In genomic region chrX:53831662-53832635, GRCh38 we compare ENCODE assay signal across 8 cellular contexts.
A peak's percentile ranks its signal among the peaks of the same experiment; 100 is the strongest.
DNase-seq lines count a peak whose midpoint lies in the region; ATAC-seq and TF ChIP-seq lines count a peak whose summit lies in the region.

No MANE protein-coding gene starts in this region.

- DNase-seq in NCI-H2107 treated with DMSO at 0.1 percent for 48 hours (lab: John Stamatoyannopoulos, UW; ENCODE audit: unreplicated experiment): peak; percentile 45
- no peak for DNase-seq in NCI-H2107 (lab: John Stamatoyannopoulos, UW)
- peak; percentile 28 for DNase-seq in HCT116 (ENCODE audit: low read depth, low spot score)
- DNase-seq in NCI-H226: peak; percentile 11
- peak; percentile 51 for DNase-seq in activated CD8-positive, alpha-beta T cell treated with anti-CD3 and anti-CD28 coated beads, Interleukin-2, amount 10 ng/mL, durations not matched to agents 7 days and 5 days
- DNase-seq in fibroblast of gingiva (ENCODE audit: low read depth): peak; percentile 1
- DNase-seq in renal cortical epithelial cell (ENCODE audit: low read depth): peak; percentile 23
- DNase-seq in ovary: no peak

- no peaks in the 10 kb centered on the region for H3K36me3 Mint-ChIP-seq in activated CD8-positive, alpha-beta T cell treated with anti-CD3 and anti-CD28 coated beads, Interleukin-2, amount 10 ng/mL, durations not matched to agents 7 days and 5 days (ENCODE audit: low read depth)

- RAD21 ChIA-PET in HCT116 (lab: Charles Lee; ENCODE audit: low non-redundant PET in 1 of 2, low total read pairs in 2 of 2, uncharacterized antibody in 2 of 2, unreplicated experiment in 2 of 2): no interaction called here

- POLR2A ChIA-PET in HCT116 (lab: Charles Lee): interaction anchor here (1.6 kb wide), 1 partner anchor 145 kb away, joined by 3 read pairs; the partner anchor contains the start of gene HUWE1
- POLR2A ChIA-PET in activated CD8-positive, alpha-beta T cell treated with anti-CD3 and anti-CD28 coated beads, Interleukin-2, amount 10 ng/mL, durations not matched to agents 7 days and 5 days (lab: Charles Lee): no interaction called here

- H3K9me3 Mint-ChIP-seq in activated CD8-positive, alpha-beta T cell treated with anti-CD3 and anti-CD28 coated beads, Interleukin-2, amount 10 ng/mL, durations not matched to agents 7 days and 5 days (ENCODE audit: insufficient read depth): peaks cover 6% of the 10 kb centered on the region

- no peak overlapping the region for H3K4me3 Mint-ChIP-seq in activated CD8-positive, alpha-beta T cell treated with anti-CD3 and anti-CD28 coated beads, Interleukin-2, amount 10 ng/mL, durations not matched to agents 7 days and 5 days

- H2AFZ ChIP-seq in HCT116 (ENCODE audit: low read depth, low read length, poor library complexity, severe bottlenecking): peak overlapping the region; percentile 2

- 46 to 50% (median 49%) methylated on average over 8 of the region's 8 CpGs for WGBS in ovary, 3 donors

- peak; percentile 70 for TF ChIP-seq RAD21 in HCT116 (IDR thresholded peaks at IDR 0.05; ENCODE audit: low read depth)

- BruUV-seq in HCT116 (replicated peaks; lab: Mats Ljungman, UMichigan): no TSS peak

- CTCF ChIA-PET in HCT116 (lab: Charles Lee): no interaction called here
- CTCF ChIA-PET in activated CD8-positive, alpha-beta T cell treated with anti-CD3 and anti-CD28 coated beads, Interleukin-2, amount 10 ng/mL, durations not matched to agents 7 days and 5 days (lab: Charles Lee): interaction anchor here (0.6 to 1.4 kb wide), 5 partner anchors 98 to 153 kb away, joined by 3 to 7 read pairs (median 3); partner anchors contain the start of gene HUWE1

- no peak overlapping the region for H3K9ac ChIP-seq in HCT116 (ENCODE audit: low read length)

- intact Hi-C loops in HCT116 (cut with micrococcal nuclease): loop anchor here (2.0 kb wide), 1 partner anchor 147 kb away; no protein-coding TSS in a partner anchor
- intact Hi-C loops in ovary (cut with DNase I): no loop called here

- H3K9me2 ChIP-seq in HCT116 (ENCODE audit: insufficient read depth): no peaks in the 10 kb centered on the region

- H3K27me3 ChIP-seq in HCT116 (ENCODE audit: insufficient read depth, low read length) (no peaks in the 10 kb centered on the region), ovary (no peaks in the 10 kb centered on the region)

- peak overlapping the region; percentile 51 for H3K4me2 ChIP-seq in HCT116 (ENCODE audit: low read length)

- peaks cover 6% of the 10 kb centered on the region for H3K4me1 Mint-ChIP-seq in activated CD8-positive, alpha-beta T cell treated with anti-CD3 and anti-CD28 coated beads, Interleukin-2, amount 10 ng/mL, durations not matched to agents 7 days and 5 days (ENCODE audit: low read depth)

- TF ChIP-seq CTCF in HCT116 (IDR thresholded peaks at IDR 0.05 in 2 of 3, conservative IDR thresholded peaks at IDR 0.05 in 1 of 3; ENCODE audit: borderline replicate concordance in 1 of 3, insufficient read depth in 1 of 3, low read depth in 2 of 3, low read length in 2 of 3): peak; percentile 40 to 62 (median 50); a peak in 5 of 6 replicates
- no peak for TF ChIP-seq CTCF in ovary (IDR thresholded peaks at IDR 0.05)

- TF ChIP-seq EP300 in ovary (IDR thresholded peaks at IDR 0.05): no peak

- H3K4me3 ChIP-seq in HCT116 (replicated peaks in 1 of 2; ENCODE audit: low read depth in 1 of 2, low read length in 2 of 2): no peak overlapping the region
- no peak overlapping the region for H3K4me3 ChIP-seq in ovary

- H3K27ac Mint-ChIP-seq in activated CD8-positive, alpha-beta T cell treated with anti-CD3 and anti-CD28 coated beads, Interleukin-2, amount 10 ng/mL, durations not matched to agents 7 days and 5 days: no peak overlapping the region

- H3K9me3 ChIP-seq in HCT116 (ENCODE audit: control insufficient read depth in 1 of 2, insufficient read depth in 1 of 2, low read depth in 1 of 2, low read length in 2 of 2): no peaks in the 10 kb centered on the region
- no peaks in the 10 kb centered on the region for H3K9me3 ChIP-seq in ovary

- TF ChIP-seq POLR2A in HCT116 (IDR thresholded peaks at IDR 0.05; ENCODE audit: borderline replicate concordance, extremely low read depth, insufficient read depth, insufficient read length) (no peak), ovary (IDR thresholded peaks at IDR 0.05) (no peak)

- no peak overlapping the region for H3K27ac ChIP-seq in HCT116 (ENCODE audit: low read depth, low read length)
- no peak overlapping the region for H3K27ac ChIP-seq in ovary

- no peaks in the 10 kb centered on the region for H3K36me3 ChIP-seq in HCT116 (ENCODE audit: control insufficient read depth in 1 of 2, insufficient read depth in 2 of 2, low read length in 2 of 2)
- H3K36me3 ChIP-seq in ovary: no peaks in the 10 kb centered on the region

- H3K4me1 ChIP-seq in HCT116 (ENCODE audit: control insufficient read depth in 1 of 2, insufficient read depth in 2 of 2, low read length in 2 of 2) (no peaks in the 10 kb centered on the region), ovary (ENCODE audit: insufficient read depth) (no peaks in the 10 kb centered on the region)

- no peaks in the 10 kb centered on the region for H4K20me1 ChIP-seq in HCT116 (ENCODE audit: insufficient read depth)

- H3K27me3 Mint-ChIP-seq in activated CD8-positive, alpha-beta T cell treated with anti-CD3 and anti-CD28 coated beads, Interleukin-2, amount 10 ng/mL, durations not matched to agents 7 days and 5 days (ENCODE audit: low read depth): no peaks in the 10 kb centered on the region

- no peaks in the 10 kb centered on the region for H3K79me2 ChIP-seq in HCT116 (ENCODE audit: insufficient read depth, low read length)

- ATAC-seq in HCT116: peak; percentile 98
- peak; percentile 85 for ATAC-seq in activated CD8-positive, alpha-beta T cell treated with anti-CD3 and anti-CD28 coated beads, Interleukin-2, amount 10 ng/mL, durations not matched to agents 7 days and 5 days

TF ChIP-seq in HCT116, 20 proteins besides CTCF, POLR2A, EP300 and RAD21 (continues in another document):
- no peak for TF ChIP-seq ZFX (IDR thresholded peaks at IDR 0.05)
- TF ChIP-seq SP1 (IDR thresholded peaks at IDR 0.05; ENCODE audit: low read depth): no peak
- no peak for TF ChIP-seq EGR1 (IDR thresholded peaks at IDR 0.05; ENCODE audit: low read depth)
- no peak for TF ChIP-seq FOSL1 (IDR thresholded peaks at IDR 0.05; ENCODE audit: low read depth)
- no peak for TF ChIP-seq EZH2phosphoT487 (IDR thresholded peaks at IDR 0.05; ENCODE audit: borderline replicate concordance)
- no peak for TF ChIP-seq ZNF274 (IDR thresholded peaks at IDR 0.05; ENCODE audit: low read depth, low read length)
- TF ChIP-seq, protein P1, sequence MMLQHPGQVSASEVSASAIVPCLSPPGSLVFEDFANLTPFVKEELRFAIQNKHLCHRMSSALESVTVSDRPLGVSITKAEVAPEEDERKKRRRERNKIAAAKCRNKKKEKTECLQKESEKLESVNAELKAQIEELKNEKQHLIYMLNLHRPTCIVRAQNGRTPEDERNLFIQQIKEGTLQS (IDR thresholded peaks at IDR 0.05): no peak
- TF ChIP-seq, protein P2, sequence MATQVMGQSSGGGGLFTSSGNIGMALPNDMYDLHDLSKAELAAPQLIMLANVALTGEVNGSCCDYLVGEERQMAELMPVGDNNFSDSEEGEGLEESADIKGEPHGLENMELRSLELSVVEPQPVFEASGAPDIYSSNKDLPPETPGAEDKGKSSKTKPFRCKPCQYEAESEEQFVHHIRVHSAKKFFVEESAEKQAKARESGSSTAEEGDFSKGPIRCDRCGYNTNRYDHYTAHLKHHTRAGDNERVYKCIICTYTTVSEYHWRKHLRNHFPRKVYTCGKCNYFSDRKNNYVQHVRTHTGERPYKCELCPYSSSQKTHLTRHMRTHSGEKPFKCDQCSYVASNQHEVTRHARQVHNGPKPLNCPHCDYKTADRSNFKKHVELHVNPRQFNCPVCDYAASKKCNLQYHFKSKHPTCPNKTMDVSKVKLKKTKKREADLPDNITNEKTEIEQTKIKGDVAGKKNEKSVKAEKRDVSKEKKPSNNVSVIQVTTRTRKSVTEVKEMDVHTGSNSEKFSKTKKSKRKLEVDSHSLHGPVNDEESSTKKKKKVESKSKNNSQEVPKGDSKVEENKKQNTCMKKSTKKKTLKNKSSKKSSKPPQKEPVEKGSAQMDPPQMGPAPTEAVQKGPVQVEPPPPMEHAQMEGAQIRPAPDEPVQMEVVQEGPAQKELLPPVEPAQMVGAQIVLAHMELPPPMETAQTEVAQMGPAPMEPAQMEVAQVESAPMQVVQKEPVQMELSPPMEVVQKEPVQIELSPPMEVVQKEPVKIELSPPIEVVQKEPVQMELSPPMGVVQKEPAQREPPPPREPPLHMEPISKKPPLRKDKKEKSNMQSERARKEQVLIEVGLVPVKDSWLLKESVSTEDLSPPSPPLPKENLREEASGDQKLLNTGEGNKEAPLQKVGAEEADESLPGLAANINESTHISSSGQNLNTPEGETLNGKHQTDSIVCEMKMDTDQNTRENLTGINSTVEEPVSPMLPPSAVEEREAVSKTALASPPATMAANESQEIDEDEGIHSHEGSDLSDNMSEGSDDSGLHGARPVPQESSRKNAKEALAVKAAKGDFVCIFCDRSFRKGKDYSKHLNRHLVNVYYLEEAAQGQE (IDR thresholded peaks at IDR 0.05; ENCODE audit: low read depth): no peak
- TF ChIP-seq ZBTB33 (IDR thresholded peaks at IDR 0.05; ENCODE audit: extremely low read depth, insufficient replicate concordance, low read length): no peak
- no peak for TF ChIP-seq SIN3A (IDR thresholded peaks at IDR 0.05; ENCODE audit: low read depth)
- no peak for TF ChIP-seq JUND (IDR thresholded peaks at IDR 0.05)
- TF ChIP-seq CBX3 (IDR thresholded peaks at IDR 0.05; ENCODE audit: low read depth): no peak
- no peak for TF ChIP-seq YY1 (IDR thresholded peaks at IDR 0.05; ENCODE audit: extremely low read depth, insufficient replicate concordance, low read depth, low read length)
- TF ChIP-seq CEBPB (IDR thresholded peaks at IDR 0.05; ENCODE audit: low read depth): no peak

Comparison
In these comparisons a context has a peak if more than half of its experiments do, and no peak if none do; other contexts are left out.
1. DNase-seq: peak in NCI-H2107 treated with DMSO at 0.1 percent for 48 hours (single experiment), HCT116 (single experiment), NCI-H226 (single experiment), activated CD8-positive, alpha-beta T cell treated with anti-CD3 and anti-CD28 coated beads, Interleukin-2, amount 10 ng/mL, durations not matched to agents 7 days and 5 days (single experiment), fibroblast of gingiva (single experiment) and renal cortical epithelial cell (single experiment); none in NCI-H2107 (single experiment) and ovary (0 of 5).
2. CTCF ChIP-seq: peak in HCT116 (3 of 3); none in ovary (0 of 3).